ENCODE assay signal across 1 cellular context in genomic region chr3:5122030-5122740, GRCh38.
TF ChIP-seq lines count a peak whose summit lies in the region.

ARL8B (plus strand) TSS chr3:5122292; CDS start chr3:5122466, 174 bp downstream.

TF ChIP-seq in K562, 482 proteins besides CTCF, POLR2A, EP300 and RAD21 (continued from another document and continues in another):
- TF ChIP-seq, protein P1, sequence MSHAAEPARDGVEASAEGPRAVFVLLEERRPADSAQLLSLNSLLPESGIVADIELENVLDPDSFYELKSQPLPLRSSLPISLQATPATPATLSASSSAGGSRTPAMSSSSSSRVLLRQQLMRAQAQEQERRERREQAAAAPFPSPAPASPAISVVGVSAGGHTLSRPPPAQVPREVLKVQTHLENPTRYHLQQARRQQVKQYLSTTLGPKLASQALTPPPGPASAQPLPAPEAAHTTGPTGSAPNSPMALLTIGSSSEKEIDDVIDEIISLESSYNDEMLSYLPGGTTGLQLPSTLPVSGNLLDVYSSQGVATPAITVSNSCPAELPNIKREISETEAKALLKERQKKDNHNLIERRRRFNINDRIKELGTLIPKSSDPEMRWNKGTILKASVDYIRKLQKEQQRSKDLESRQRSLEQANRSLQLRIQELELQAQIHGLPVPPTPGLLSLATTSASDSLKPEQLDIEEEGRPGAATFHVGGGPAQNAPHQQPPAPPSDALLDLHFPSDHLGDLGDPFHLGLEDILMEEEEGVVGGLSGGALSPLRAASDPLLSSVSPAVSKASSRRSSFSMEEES (CRISPR knock-in tag; IDR thresholded peaks at IDR 0.05), result peak; percentile 88
- TF ChIP-seq FOXJ2 (tag; IDR thresholded peaks at IDR 0.05), result peak; percentile 83; the same call in 1 of the 2 replicates
- no peak for TF ChIP-seq ZNF217 (CRISPR knock-in tag; IDR thresholded peaks at IDR 0.05)
- TF ChIP-seq, protein P2, sequence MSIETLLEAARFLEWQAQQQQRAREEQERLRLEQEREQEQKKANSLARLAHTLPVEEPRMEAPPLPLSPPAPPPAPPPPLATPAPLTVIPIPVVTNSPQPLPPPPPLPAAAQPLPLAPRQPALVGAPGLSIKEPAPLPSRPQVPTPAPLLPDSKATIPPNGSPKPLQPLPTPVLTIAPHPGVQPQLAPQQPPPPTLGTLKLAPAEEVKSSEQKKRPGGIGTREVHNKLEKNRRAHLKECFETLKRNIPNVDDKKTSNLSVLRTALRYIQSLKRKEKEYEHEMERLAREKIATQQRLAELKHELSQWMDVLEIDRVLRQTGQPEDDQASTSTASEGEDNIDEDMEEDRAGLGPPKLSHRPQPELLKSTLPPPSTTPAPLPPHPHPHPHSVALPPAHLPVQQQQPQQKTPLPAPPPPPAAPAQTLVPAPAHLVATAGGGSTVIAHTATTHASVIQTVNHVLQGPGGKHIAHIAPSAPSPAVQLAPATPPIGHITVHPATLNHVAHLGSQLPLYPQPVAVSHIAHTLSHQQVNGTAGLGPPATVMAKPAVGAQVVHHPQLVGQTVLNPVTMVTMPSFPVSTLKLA (conservative IDR thresholded peaks at IDR 0.05), result peak; percentile 84 to 93
- TF ChIP-seq, protein P3, sequence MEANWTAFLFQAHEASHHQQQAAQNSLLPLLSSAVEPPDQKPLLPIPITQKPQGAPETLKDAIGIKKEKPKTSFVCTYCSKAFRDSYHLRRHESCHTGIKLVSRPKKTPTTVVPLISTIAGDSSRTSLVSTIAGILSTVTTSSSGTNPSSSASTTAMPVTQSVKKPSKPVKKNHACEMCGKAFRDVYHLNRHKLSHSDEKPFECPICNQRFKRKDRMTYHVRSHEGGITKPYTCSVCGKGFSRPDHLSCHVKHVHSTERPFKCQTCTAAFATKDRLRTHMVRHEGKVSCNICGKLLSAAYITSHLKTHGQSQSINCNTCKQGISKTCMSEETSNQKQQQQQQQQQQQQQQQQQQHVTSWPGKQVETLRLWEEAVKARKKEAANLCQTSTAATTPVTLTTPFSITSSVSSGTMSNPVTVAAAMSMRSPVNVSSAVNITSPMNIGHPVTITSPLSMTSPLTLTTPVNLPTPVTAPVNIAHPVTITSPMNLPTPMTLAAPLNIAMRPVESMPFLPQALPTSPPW (CRISPR knock-in tag; IDR thresholded peaks at IDR 0.05), result peak; percentile 91
- TF ChIP-seq TOE1 (IDR thresholded peaks at IDR 0.05; ENCODE audit: borderline replicate concordance), result peak; percentile 95
- TF ChIP-seq TOE1 (CRISPR knock-in tag; IDR thresholded peaks at IDR 0.05; ENCODE audit: borderline replicate concordance, low read depth), result 0 out of 2 replicates have a peak, but pooled peaks have one; percentile 72
- TF ChIP-seq RBM39 (optimal IDR thresholded peaks at IDR 0.05; ENCODE audit: low read depth, low read length), result no peak
- no peak for TF ChIP-seq ID3 (CRISPR knock-in tag; IDR thresholded peaks at IDR 0.05)
- peak; percentile 77; the same call in 1 of the 2 replicates for TF ChIP-seq ID3 (tag; IDR thresholded peaks at IDR 0.05)
- TF ChIP-seq ZNF592 (IDR thresholded peaks at IDR 0.05), result peak; percentile 72
- TF ChIP-seq HEY1 (CRISPR knock-in tag; IDR thresholded peaks at IDR 0.05; ENCODE audit: borderline replicate concordance), result no peak
- TF ChIP-seq BCLAF1 (IDR thresholded peaks at IDR 0.05; ENCODE audit: borderline replicate concordance in 1 of 2, control insufficient read depth in 1 of 2, low read depth in 2 of 2, low read length in 1 of 2), result peak in 1 of 2 experiments; percentile 93; a peak in 2 of 4 replicates
- TF ChIP-seq BRD4 (IDR thresholded peaks at IDR 0.05), result peak; percentile 77; the same call in 1 of the 2 replicates
- TF ChIP-seq, protein P4, sequence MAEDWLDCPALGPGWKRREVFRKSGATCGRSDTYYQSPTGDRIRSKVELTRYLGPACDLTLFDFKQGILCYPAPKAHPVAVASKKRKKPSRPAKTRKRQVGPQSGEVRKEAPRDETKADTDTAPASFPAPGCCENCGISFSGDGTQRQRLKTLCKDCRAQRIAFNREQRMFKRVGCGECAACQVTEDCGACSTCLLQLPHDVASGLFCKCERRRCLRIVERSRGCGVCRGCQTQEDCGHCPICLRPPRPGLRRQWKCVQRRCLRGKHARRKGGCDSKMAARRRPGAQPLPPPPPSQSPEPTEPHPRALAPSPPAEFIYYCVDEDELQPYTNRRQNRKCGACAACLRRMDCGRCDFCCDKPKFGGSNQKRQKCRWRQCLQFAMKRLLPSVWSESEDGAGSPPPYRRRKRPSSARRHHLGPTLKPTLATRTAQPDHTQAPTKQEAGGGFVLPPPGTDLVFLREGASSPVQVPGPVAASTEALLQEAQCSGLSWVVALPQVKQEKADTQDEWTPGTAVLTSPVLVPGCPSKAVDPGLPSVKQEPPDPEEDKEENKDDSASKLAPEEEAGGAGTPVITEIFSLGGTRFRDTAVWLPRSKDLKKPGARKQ (CRISPR knock-in tag; IDR thresholded peaks at IDR 0.05), result no peak
- no peak for TF ChIP-seq ETS2 (tag; IDR thresholded peaks at IDR 0.05; ENCODE audit: borderline replicate concordance, poor library complexity, severe bottlenecking)
- 0 out of 2 replicates have a peak, but pooled peaks have one; percentile 4 for TF ChIP-seq ZNF212 (CRISPR knock-in tag; IDR thresholded peaks at IDR 0.05)
- TF ChIP-seq, protein P5, sequence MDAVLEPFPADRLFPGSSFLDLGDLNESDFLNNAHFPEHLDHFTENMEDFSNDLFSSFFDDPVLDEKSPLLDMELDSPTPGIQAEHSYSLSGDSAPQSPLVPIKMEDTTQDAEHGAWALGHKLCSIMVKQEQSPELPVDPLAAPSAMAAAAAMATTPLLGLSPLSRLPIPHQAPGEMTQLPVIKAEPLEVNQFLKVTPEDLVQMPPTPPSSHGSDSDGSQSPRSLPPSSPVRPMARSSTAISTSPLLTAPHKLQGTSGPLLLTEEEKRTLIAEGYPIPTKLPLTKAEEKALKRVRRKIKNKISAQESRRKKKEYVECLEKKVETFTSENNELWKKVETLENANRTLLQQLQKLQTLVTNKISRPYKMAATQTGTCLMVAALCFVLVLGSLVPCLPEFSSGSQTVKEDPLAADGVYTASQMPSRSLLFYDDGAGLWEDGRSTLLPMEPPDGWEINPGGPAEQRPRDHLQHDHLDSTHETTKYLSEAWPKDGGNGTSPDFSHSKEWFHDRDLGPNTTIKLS (IDR thresholded peaks at IDR 0.05; ENCODE audit: borderline replicate concordance, low read depth), result peak; percentile 64
- peak; percentile 77 for TF ChIP-seq PRMT5 (CRISPR knock-in tag; IDR thresholded peaks at IDR 0.05)
- peak; percentile 33; the same call in 1 of the 2 replicates for TF ChIP-seq CBFA2T3 (IDR thresholded peaks at IDR 0.05)
- TF ChIP-seq MXI1 (IDR thresholded peaks at IDR 0.05; ENCODE audit: low read depth, low read length), result 0 out of 2 replicates have a peak, but pooled peaks have one; percentile 50
- peak in 1 of 2 experiments; percentile 42; a peak in 1 of 4 replicates for TF ChIP-seq MLLT1 (IDR thresholded peaks at IDR 0.05)
- TF ChIP-seq ZNF639 (CRISPR knock-in tag; conservative IDR thresholded peaks at IDR 0.05 in 1 of 2, IDR thresholded peaks at IDR 0.05 in 1 of 2), result peak in 1 of 2 experiments; percentile 86; a peak in 2 of 4 replicates
- TF ChIP-seq HMGN3 (IDR thresholded peaks at IDR 0.05; ENCODE audit: borderline replicate concordance, extremely low read depth, insufficient read length, low read depth, low read length), result peak; percentile 99
- peak; percentile 81; the same call in 1 of the 2 replicates for TF ChIP-seq ZFPM2 (CRISPR knock-in tag; IDR thresholded peaks at IDR 0.05)
- 0 out of 2 replicates have a peak, but pooled peaks have one; percentile 4 for TF ChIP-seq HIVEP1 (CRISPR knock-in tag; IDR thresholded peaks at IDR 0.05)
- TF ChIP-seq, protein P6, sequence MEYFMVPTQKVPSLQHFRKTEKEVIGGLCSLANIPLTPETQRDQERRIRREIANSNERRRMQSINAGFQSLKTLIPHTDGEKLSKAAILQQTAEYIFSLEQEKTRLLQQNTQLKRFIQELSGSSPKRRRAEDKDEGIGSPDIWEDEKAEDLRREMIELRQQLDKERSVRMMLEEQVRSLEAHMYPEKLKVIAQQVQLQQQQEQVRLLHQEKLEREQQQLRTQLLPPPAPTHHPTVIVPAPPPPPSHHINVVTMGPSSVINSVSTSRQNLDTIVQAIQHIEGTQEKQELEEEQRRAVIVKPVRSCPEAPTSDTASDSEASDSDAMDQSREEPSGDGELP (CRISPR knock-in tag; IDR thresholded peaks at IDR 0.05; ENCODE audit: borderline replicate concordance), result peak; percentile 91
- no peak for TF ChIP-seq CCAR2 (IDR thresholded peaks at IDR 0.05; ENCODE audit: low read depth, low read length)
- TF ChIP-seq, protein P7, sequence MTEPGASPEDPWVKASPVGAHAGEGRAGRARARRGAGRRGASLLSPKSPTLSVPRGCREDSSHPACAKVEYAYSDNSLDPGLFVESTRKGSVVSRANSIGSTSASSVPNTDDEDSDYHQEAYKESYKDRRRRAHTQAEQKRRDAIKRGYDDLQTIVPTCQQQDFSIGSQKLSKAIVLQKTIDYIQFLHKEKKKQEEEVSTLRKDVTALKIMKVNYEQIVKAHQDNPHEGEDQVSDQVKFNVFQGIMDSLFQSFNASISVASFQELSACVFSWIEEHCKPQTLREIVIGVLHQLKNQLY (CRISPR knock-in tag; conservative IDR thresholded peaks at IDR 0.05), result no peak
- TF ChIP-seq RCOR1 (IDR thresholded peaks at IDR 0.05; ENCODE audit: borderline replicate concordance in 1 of 2, low read depth in 2 of 2, low read length in 2 of 2), result peak in 1 of 2 experiments; percentile 78; a peak in 3 of 4 replicates
- TF ChIP-seq NR2C2 (CRISPR knock-in tag; IDR thresholded peaks at IDR 0.05), result peak; percentile 77; the same call in 1 of the 2 replicates
- peak; percentile 65 for TF ChIP-seq NR2C2 (tag; IDR thresholded peaks at IDR 0.05)
- TF ChIP-seq NCOA6 (IDR thresholded peaks at IDR 0.05), result peak; percentile 95
